In genomic region chr10:85926136-85926535, GRCh38 we compare ENCODE assay signal across 23 cellular contexts.
"Had no signal": no experiment of that assay in that cellular context is flagged by ENCODE, and none has a peak within 500 bp of the region (broad histone marks: within the 10 kb centered on the region; RNA-seq: fewer than 3 reads in every experiment).

No MANE protein-coding gene starts in this region.

- H3K9me3 ChIP-seq: Peyer's patch, SJCRH30 had no signal

- H3K9ac ChIP-seq: KMS-11 had no signal

- H3K4me1 ChIP-seq: Peyer's patch, SJCRH30 had no signal

- H3K4me3 ChIP-seq: PC-9, Peyer's patch, SJCRH30 had no signal

- H3K27ac ChIP-seq: HL-60, KMS-11, PC-9, Peyer's patch, SJCRH30 had no signal

- H3K4me2 ChIP-seq: KMS-11, PC-9 had no signal

- H3K27me3 ChIP-seq: Peyer's patch, SJCRH30 had no signal

- ATAC-seq: Right ventricle myocardium inferior, SK-N-SH treated with all-trans-retinoic acid at 6 μM for 48 hours had no signal

- H3K36me3 ChIP-seq: Peyer's patch, SJCRH30 had no signal

- FAIRE-seq: HTR-8/SVneo had no signal

- H2AFZ ChIP-seq: PC-9 had no signal

- DNase-seq: Kasumi-1; MM.1S; NCI-H1092 treated with DMSO at 0.1 percent for 48 hours; NCI-H1436; NCI-H187; NCI-H2029; NCI-H2081 treated with DMSO at 0.1 percent for 48 hours; NCI-H2171; NCI-H226; NCI-H446; NCI-H510A; NCI-H524 treated with DMSO at 0.1 percent for 48 hours; NK-92 treated with Interleukin-12 subunit alpha and Interleukin-12 subunit beta, amount 100 ng/mL, for 24 hours; OCI-M1; PC-9; Peyer's patch; SHP77 treated with DMSO at 0.1 percent for 48 hours; SJCRH30 had no signal
